In the genomic region with DNA sequence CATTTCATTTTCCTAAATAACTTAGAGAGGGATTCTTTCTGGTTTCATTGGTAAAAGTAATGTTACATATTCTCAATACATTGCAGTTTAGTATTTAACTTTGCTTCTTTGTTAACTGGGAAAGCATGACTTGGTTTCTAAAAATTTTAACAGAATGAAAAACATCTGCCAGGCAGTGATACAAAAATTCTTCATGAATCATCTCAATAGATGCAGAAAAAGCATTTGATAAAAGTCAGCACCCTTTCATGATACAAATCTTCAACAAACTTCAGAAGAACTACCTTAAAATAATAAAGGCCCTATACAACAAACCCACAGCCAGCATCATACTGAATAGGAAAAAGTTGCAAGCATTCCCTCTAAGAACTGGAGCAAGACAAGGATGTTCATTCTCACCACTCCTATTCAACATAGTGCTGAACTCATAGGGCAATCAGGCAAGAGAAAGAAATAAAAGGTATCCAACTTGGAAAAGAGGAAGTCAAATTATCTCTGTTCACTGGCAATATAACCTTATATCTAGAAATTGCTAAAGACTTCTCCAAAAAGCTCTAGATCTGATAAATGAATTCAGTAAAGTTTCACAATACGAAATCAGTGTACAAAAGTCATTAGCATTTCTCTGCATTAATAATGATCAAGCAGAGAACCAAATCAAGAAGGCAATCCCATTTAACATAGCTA, we compare ENCODE assay signal across 1 cellular context.
TF ChIP-seq lines count a peak whose summit lies in the region.

No MANE protein-coding gene starts in this region.

TF ChIP-seq in A549, 52 proteins besides CTCF, POLR2A, EP300 and RAD21 (continued from another document):
- TF ChIP-seq, protein P1, sequence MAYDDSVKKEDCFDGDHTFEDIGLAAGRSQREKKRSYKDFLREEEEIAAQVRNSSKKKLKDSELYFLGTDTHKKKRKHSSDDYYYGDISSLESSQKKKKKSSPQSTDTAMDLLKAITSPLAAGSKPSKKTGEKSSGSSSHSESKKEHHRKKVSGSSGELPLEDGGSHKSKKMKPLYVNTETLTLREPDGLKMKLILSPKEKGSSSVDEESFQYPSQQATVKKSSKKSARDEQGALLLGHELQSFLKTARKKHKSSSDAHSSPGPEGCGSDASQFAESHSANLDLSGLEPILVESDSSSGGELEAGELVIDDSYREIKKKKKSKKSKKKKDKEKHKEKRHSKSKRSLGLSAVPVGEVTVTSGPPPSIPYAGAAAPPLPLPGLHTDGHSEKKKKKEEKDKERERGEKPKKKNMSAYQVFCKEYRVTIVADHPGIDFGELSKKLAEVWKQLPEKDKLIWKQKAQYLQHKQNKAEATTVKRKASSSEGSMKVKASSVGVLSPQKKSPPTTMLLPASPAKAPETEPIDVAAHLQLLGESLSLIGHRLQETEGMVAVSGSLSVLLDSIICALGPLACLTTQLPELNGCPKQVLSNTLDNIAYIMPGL (CRISPR knock-in tag; IDR thresholded peaks at IDR 0.05; ENCODE audit: borderline replicate concordance) = no peak
- TF ChIP-seq SREBF2 (IDR thresholded peaks at IDR 0.05) = no peak
- no peak for TF ChIP-seq ZSCAN20 (CRISPR knock-in tag; IDR thresholded peaks at IDR 0.05)
- TF ChIP-seq RFX5 (IDR thresholded peaks at IDR 0.05) = no peak
- TF ChIP-seq HOXB13 (CRISPR knock-in tag; IDR thresholded peaks at IDR 0.05; ENCODE audit: low read depth) = no peak
- TF ChIP-seq, protein P2, sequence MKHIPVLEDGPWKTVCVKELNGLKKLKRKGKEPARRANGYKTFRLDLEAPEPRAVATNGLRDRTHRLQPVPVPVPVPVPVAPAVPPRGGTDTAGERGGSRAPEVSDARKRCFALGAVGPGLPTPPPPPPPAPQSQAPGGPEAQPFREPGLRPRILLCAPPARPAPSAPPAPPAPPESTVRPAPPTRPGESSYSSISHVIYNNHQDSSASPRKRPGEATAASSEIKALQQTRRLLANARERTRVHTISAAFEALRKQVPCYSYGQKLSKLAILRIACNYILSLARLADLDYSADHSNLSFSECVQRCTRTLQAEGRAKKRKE (CRISPR knock-in tag; IDR thresholded peaks at IDR 0.05; ENCODE audit: low read depth) = no peak
